ENCODE assay signal across 18 cellular contexts in genomic region chr9:135070964-135071735, GRCh38. TPM values are rescaled to one million over a fixed set of nuclear protein-coding genes. Genes with fewer than 3 reads are reported as not detected.
"Had no signal": no experiment of that assay in that cellular context is flagged by ENCODE, and none has a peak within 500 bp of the region (broad histone marks: within the 10 kb centered on the region; RNA-seq: fewer than 3 reads in every experiment).

No MANE protein-coding gene starts in this region.

- H3K4me3 Mint-ChIP-seq: activated naive CD8-positive, alpha-beta T cell treated with anti-CD3 and anti-CD28 coated beads for 36 hours had no signal

- H3K9me3 ChIP-seq: breast epithelium, heart left ventricle, neutrophil, right atrium auricular region, suprapubic skin had no signal

- FAIRE-seq: frontal cortex had no signal

- DNase-seq: activated CD4-positive, alpha-beta T cell treated with anti-CD3 and anti-CD28 coated beads for 1 hour; activated CD4-positive, alpha-beta T cell treated with anti-CD3 and anti-CD28 coated beads, Interleukin-2, amount 50 U/mL, for 4 hours; activated gamma-delta T cell; activated naive CD8-positive, alpha-beta T cell treated with anti-CD3 and anti-CD28 coated beads for 36 hours; activated T-cell treated with anti-CD3 and anti-CD28 coated beads for 4 hours; dermis blood vessel endothelial cell; stimulated activated naive CD8-positive, alpha-beta T cell treated with anti-CD3 and anti-CD28 coated beads, Interleukin-15, Interleukin-2, amounts not matched to agents 100 U/mL and 50 U/mL, for 24 hours had no signal

- H3K27ac ChIP-seq: breast epithelium, heart left ventricle, neutrophil, right atrium auricular region, suprapubic skin had no signal

- H3K4me1 ChIP-seq: breast epithelium had no signal

- H3K4me3 ChIP-seq: breast epithelium, heart left ventricle, lung, right atrium auricular region, smooth muscle cell, suprapubic skin had no signal

- H3K9me3 Mint-ChIP-seq: activated naive CD8-positive, alpha-beta T cell treated with anti-CD3 and anti-CD28 coated beads for 36 hours had no signal

- H3K36me3 Mint-ChIP-seq: activated naive CD8-positive, alpha-beta T cell treated with anti-CD3 and anti-CD28 coated beads for 36 hours had no signal

- H3K36me3 ChIP-seq: breast epithelium, heart left ventricle, neutrophil, right atrium auricular region, suprapubic skin had no signal

- H3K27me3 ChIP-seq: right atrium auricular region had no signal

- H3K27ac Mint-ChIP-seq: activated naive CD8-positive, alpha-beta T cell treated with anti-CD3 and anti-CD28 coated beads for 36 hours had no signal

- ATAC-seq: heart left ventricle; left colon; SK-N-SH treated with all-trans-retinoic acid at 6 μM for 48 hours; stimulated activated naive CD8-positive, alpha-beta T cell treated with anti-CD3 and anti-CD28 coated beads, Interleukin-15, Interleukin-2, amounts not matched to agents 100 U/mL and 50 U/mL, for 24 hours had no signal

RNA-seq across cellular contexts. Expression of gene OLFM1, which starts 16.3 kb away (rescaled TPM):
- total RNA-seq: activated naive CD8-positive, alpha-beta T cell treated with anti-CD3 and anti-CD28 coated beads for 36 hours; epithelial cell of proximal tubule had no signal
